ENCODE assay signal across 13 cellular contexts in the genomic region with DNA sequence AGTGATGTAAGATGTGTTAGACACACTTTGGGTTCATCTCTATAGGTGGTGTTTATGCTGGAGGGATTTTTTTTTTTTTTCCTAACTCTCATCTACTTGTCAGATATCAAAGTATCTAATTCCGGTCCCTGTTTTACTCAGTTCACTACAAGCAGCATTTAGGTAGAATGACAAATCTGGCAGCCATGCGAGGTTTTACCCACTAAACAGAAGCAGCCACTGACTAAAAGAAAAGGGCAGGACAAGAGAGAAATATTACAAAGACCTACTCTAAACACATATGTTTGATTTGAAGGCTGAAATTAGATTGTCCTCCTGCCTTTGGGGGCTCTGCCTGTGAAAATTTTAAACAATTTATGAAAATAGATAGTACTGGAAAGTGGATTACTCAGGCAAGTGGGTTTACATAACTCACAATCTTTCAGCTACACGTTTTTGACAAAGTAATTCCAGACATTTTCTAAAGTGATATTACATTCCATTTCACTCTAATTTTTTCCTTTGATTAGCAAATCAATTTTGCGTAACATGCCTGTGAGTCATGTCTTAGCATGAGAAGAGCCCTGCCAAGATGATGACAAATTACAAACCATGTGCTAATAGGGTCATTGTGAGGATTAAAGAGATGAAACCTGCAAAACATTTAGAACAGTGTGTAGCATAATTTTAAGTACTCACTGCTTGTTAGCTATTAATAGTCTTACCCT.
DNase-seq lines count a peak whose midpoint lies in the region; ATAC-seq and TF ChIP-seq lines count a peak whose summit lies in the region.
"Had no signal": no experiment of that assay in that cellular context is flagged by ENCODE, and none has a peak within 500 bp of the region (broad histone marks: within the 10 kb centered on the region; RNA-seq: fewer than 3 reads in every experiment).

No MANE protein-coding gene starts in this region.

- no peak for TF ChIP-seq CTCF in epithelial cell of esophagus (IDR thresholded peaks at IDR 0.05; ENCODE audit: insufficient read depth, low read depth, low read length, missing control alignments)

- ATAC-seq in GM18517 (IDR thresholded peaks at IDR 0.05; ENCODE audit: unreplicated experiment) (no peak), GM21515 (IDR thresholded peaks at IDR 0.05; ENCODE audit: unreplicated experiment) (no peak)

- H3K4me3 ChIP-seq in epithelial cell of esophagus (ENCODE audit: low read length) = no peak overlapping the region
- H3K4me3 ChIP-seq: hepatocyte had no signal

- DNase-seq in Daoy (ENCODE audit: low read depth) = peak; percentile 49
- peak; percentile 39 to 69 for DNase-seq in NOMO-1 (lab: John Stamatoyannopoulos, UW; ENCODE audit: unreplicated experiment in 2 of 2)
- peak; percentile 95 for DNase-seq in epithelial cell of esophagus (ENCODE audit: low read depth)
- peak; percentile 33 for DNase-seq in pulmonary artery endothelial cell (ENCODE audit: low read depth, low spot score)
- DNase-seq in NCI-H1048 (lab: John Stamatoyannopoulos, UW) = no peak
- DNase-seq in iPS-NIHi11 (ENCODE audit: low spot score) = no peak
- DNase-seq: activated CD8-positive, alpha-beta memory T cell treated with anti-CD3 and anti-CD28 coated beads, Interleukin-2, amount 50 U/mL, for 48 hours; DMS 273 treated with DMSO at 0.1 percent for 48 hours; Karpas-422; NCI-H69 had no signal

Comparison
In these comparisons a context has a peak if more than half of its experiments do, and no peak if none do; other contexts are left out.
1. DNase-seq: peak in Daoy (single experiment), NOMO-1 (2 of 2), epithelial cell of esophagus (single experiment) and pulmonary artery endothelial cell (single experiment); none in NCI-H1048 (single experiment) and iPS-NIHi11 (single experiment).